Comparison of ENCODE assay signal across 9 cellular contexts in genomic region chr10:26486985-26487850, GRCh38. TPM values are rescaled to one million over a fixed set of nuclear protein-coding genes. Genes with fewer than 3 reads are reported as not detected.
DNase-seq lines count a peak whose midpoint lies in the region; ATAC-seq and TF ChIP-seq lines count a peak whose summit lies in the region.
"Had no signal": no experiment of that assay in that cellular context is flagged by ENCODE, and none has a peak within 500 bp of the region (broad histone marks: within the 10 kb centered on the region; RNA-seq: fewer than 3 reads in every experiment).

No MANE protein-coding gene starts in this region.

- peak overlapping the region; percentile 62 for H3K4me3 Mint-ChIP-seq in CD4-positive, alpha-beta T cell
- peak overlapping the region; percentile 71 for H3K4me3 Mint-ChIP-seq in activated T-cell treated with anti-CD3 and anti-CD28 coated beads, Interleukin-2, amount 50 U/mL, for 24 hours

- peak; percentile 77 for ATAC-seq in CD4-positive, alpha-beta T cell (ENCODE audit: poor library complexity)
- peak; percentile 89 for ATAC-seq in GM21619 (IDR thresholded peaks at IDR 0.05; ENCODE audit: unreplicated experiment)
- ATAC-seq in Right ventricle myocardium superior (ENCODE audit: poor library complexity), result peak; percentile 78

- intact Hi-C loops in CD4-positive, alpha-beta T cell (cut with DNase I, micrococcal nuclease), result loop anchor here (1.0 to 5.0 kb wide), 4 partner anchors 38 to 50 kb away; partner anchors contain the start of gene APBB1IP (in 1 of the 2)
- intact Hi-C loops in Right ventricle myocardium superior (cut with DNase I), result no loop called here

- POLR2A ChIA-PET in CD4-positive, alpha-beta T cell (lab: Charles Lee), result interaction anchor here (0.6 to 2.7 kb wide), 10 partner anchors 9 to 668 kb away, joined by 3 to 24 read pairs (median 4); partner anchors contain the start of genes APBB1IP and MASTL

- CTCF ChIA-PET in CD4-positive, alpha-beta T cell (lab: Charles Lee), result interaction anchor here (1.0 to 1.4 kb wide), 2 partner anchors 17 to 39 kb away, joined by 3 to 4 read pairs; no protein-coding TSS in a partner anchor

- H3K9me3 Mint-ChIP-seq in CD4-positive, alpha-beta T cell, result no peaks in the 10 kb centered on the region
- no peaks in the 10 kb centered on the region for H3K9me3 Mint-ChIP-seq in activated T-cell treated with anti-CD3 and anti-CD28 coated beads, Interleukin-2, amount 50 U/mL, for 24 hours

- DNase-seq in CD4-positive, alpha-beta T cell, result peak; percentile 37 to 67 (median 50)
- DNase-seq in MG63, result peak; percentile 60
- peak; percentile 59 for DNase-seq in activated T-cell treated with anti-CD3 and anti-CD28 coated beads, Interleukin-2, amount 50 U/mL, for 24 hours
- no peak for DNase-seq in Right ventricle myocardium superior
- peak; percentile 46 for DNase-seq in stimulated activated CD4-positive, alpha-beta T cell treated with anti-CD3 and anti-CD28 coated beads, Interleukin-4, amount 100 ng/mL, for 1 hour
- DNase-seq in amygdala (lab: John Stamatoyannopoulos, UW), result no peak
- no peak for DNase-seq in NCI-H446 (lab: John Stamatoyannopoulos, UW)

- H3K27ac ChIP-seq in CD4-positive, alpha-beta T cell (ENCODE audit: low read depth, low read length), result peak overlapping the region; percentile 82
- H3K27ac ChIP-seq: HL-60 had no signal

- H3K4me1 Mint-ChIP-seq in CD4-positive, alpha-beta T cell (ENCODE audit: low read depth), result peaks cover 70% of the 10 kb centered on the region
- peaks cover 76% of the 10 kb centered on the region for H3K4me1 Mint-ChIP-seq in activated T-cell treated with anti-CD3 and anti-CD28 coated beads, Interleukin-2, amount 50 U/mL, for 24 hours (ENCODE audit: low read depth)

- no peak overlapping the region for H3K4me3 ChIP-seq in MG63

- H3K27me3 ChIP-seq in CD4-positive, alpha-beta T cell (ENCODE audit: control insufficient read depth, insufficient read depth, low read length), result no peaks in the 10 kb centered on the region
- no peaks in the 10 kb centered on the region for H3K27me3 ChIP-seq in MG63

- no peaks in the 10 kb centered on the region for H3K9me3 ChIP-seq in CD4-positive, alpha-beta T cell (ENCODE audit: control insufficient read depth, low read length)
- no peaks in the 10 kb centered on the region for H3K9me3 ChIP-seq in MG63

- peak overlapping the region; percentile 94 for H3K27ac Mint-ChIP-seq in CD4-positive, alpha-beta T cell
- peak overlapping the region; percentile 97 for H3K27ac Mint-ChIP-seq in activated T-cell treated with anti-CD3 and anti-CD28 coated beads, Interleukin-2, amount 50 U/mL, for 24 hours

- TF ChIP-seq CTCF in CD4-positive, alpha-beta T cell (IDR thresholded peaks at IDR 0.05), result no peak

- no peaks in the 10 kb centered on the region for H3K36me3 ChIP-seq in MG63

- peaks cover 27% of the 10 kb centered on the region for H3K36me3 Mint-ChIP-seq in CD4-positive, alpha-beta T cell (ENCODE audit: low read depth)
- H3K36me3 Mint-ChIP-seq in activated T-cell treated with anti-CD3 and anti-CD28 coated beads, Interleukin-2, amount 50 U/mL, for 24 hours (ENCODE audit: low read depth), result peaks cover 31% of the 10 kb centered on the region

- H3K27me3 Mint-ChIP-seq in CD4-positive, alpha-beta T cell, result no peaks in the 10 kb centered on the region
- H3K27me3 Mint-ChIP-seq in activated T-cell treated with anti-CD3 and anti-CD28 coated beads, Interleukin-2, amount 50 U/mL, for 24 hours, result no peaks in the 10 kb centered on the region

RNA-seq across cellular contexts. Expression of gene APBB1IP, which starts 49.1 kb away (rescaled TPM):
- total RNA-seq in CD4-positive, alpha-beta T cell, result 10 to 100 TPM; 44.5 to 45.6 TPM
- not detected in 2 replicates for total RNA-seq in MG63 (2014; rRNA removed; shearing (Covaris generic); ENCODE audit: low replicate concordance)
- 3.3 TPM for total RNA-seq in Right ventricle myocardium superior

Comparison
In these comparisons a context has a peak if more than half of its experiments do, and no peak if none do; other contexts are left out.
1. DNase-seq: peak in CD4-positive, alpha-beta T cell (10 of 10), MG63 (single experiment), activated T-cell treated with anti-CD3 and anti-CD28 coated beads, Interleukin-2, amount 50 U/mL, for 24 hours (single experiment) and stimulated activated CD4-positive, alpha-beta T cell treated with anti-CD3 and anti-CD28 coated beads, Interleukin-4, amount 100 ng/mL, for 1 hour (single experiment); none in Right ventricle myocardium superior (single experiment), amygdala (0 of 56) and NCI-H446 (0 of 2).
2. RNA of gene APBB1IP, which starts 49.1 kb away (total RNA-seq): 44.5 to 45.6 TPM in CD4-positive, alpha-beta T cell; 3.3 TPM in Right ventricle myocardium superior (single experiment) and not detected in MG63; every median in the first group is over 10 times any median in the second.
3. Peak in every context shown above with its lines, with median percentiles within 50 percentile points of each other: ATAC-seq.